In the genomic region with DNA sequence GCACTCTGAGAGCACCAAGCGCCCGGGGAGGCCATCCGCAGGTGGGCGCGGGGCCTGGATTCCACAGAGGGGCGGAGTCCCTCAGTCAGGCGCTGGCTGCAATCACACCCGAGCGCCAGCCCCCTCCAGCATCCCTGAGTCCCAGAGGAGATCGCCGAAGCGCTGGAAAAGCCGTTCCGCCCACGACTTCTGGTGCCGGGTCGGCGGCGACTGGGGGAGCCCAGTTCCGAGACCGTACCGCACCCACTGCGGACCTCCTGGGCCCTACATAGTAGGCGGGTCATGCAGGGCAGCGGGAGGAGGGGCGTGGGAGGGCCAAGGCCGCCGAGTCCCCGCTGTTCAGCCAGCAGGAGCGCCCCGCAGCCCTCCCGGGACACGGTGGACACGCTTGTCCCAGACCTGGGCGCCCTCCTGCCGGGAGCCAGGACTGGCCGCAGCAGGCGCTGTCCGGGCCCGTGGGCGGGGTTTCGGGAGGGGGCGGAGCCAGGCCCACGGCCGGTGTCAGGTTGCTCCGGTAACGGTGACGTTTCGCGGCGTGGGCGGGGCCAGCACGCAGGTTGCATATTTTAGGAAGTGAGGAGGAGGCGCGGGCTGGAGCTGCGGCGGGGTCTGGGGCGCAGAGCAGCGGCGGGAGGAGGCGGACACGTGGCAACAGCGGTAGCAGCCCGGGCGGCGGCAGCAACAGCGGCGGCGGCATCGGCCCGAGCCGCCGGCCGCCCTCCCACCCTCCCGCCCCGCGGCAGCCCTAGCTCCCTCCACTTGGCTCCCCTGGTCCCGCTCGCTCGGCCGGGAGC, we compare ENCODE assay signal across 8 cellular contexts. TPM values are rescaled to one million over a fixed set of nuclear protein-coding genes. Genes with fewer than 3 reads are reported as not detected.
DNase-seq lines count a peak whose midpoint lies in the region; ATAC-seq, FAIRE-seq and TF ChIP-seq lines count a peak whose summit lies in the region.

TSS of gene ATP1A1 (plus strand) at position 594 of the 794 bp plus-strand sequence. CDS start 268 bp downstream, outside the sequence.

- H3K4me1 ChIP-seq in right atrium auricular region, result peaks cover 0 to 48% of the 10 kb centered on the region in 2 donors

- ATAC-seq in GM18508 (IDR thresholded peaks at IDR 0.05; ENCODE audit: insufficient read depth, unreplicated experiment) (peak; percentile 41), HG02981 (IDR thresholded peaks at IDR 0.05; ENCODE audit: unreplicated experiment) (peak; percentile 63)

- peak within 1 kb of the TSS; percentile 90 for H3K4me3 ChIP-seq in right atrium auricular region

- DNase-seq in NCI-H1930 (lab: John Stamatoyannopoulos, UW) (peak; percentile 86 to 88), anterior cingulate cortex (lab: John Stamatoyannopoulos, UW) (peak; percentile 55 to 99 (median 91)), right atrium auricular region (ENCODE audit: low spot score) (peak; percentile 97), pulmonary artery endothelial cell (ENCODE audit: low read depth, low spot score) (peak; percentile 70), urothelium cell line (ENCODE audit: low spot score) (peak; percentile 98)

- TF ChIP-seq CTCF in right atrium auricular region (IDR thresholded peaks at IDR 0.05), result peak in 1 of 2 donors; percentile 46

- intact Hi-C loops in T-helper 2 cell treated with Interferon-gamma antibody and Interleukin-4, amounts not matched to agents 100 ng/mL and 5 ng/mL, for 36 hours (cut with micrococcal nuclease), result loop anchor here (1.0 to 10.0 kb wide), 9 partner anchors 45 to 1288 kb away; partner anchors contain the start of genes CD58, TENT5C and VANGL1

- H3K36me3 ChIP-seq in right atrium auricular region, result no peaks in the 10 kb centered on the region

- no peak for FAIRE-seq in urothelium cell line (lab: Jason Lieb, UNC)

- H3K27me3 ChIP-seq in right atrium auricular region, result no peaks in the 10 kb centered on the region

- H3K9me3 ChIP-seq in right atrium auricular region, result no peaks in the 10 kb centered on the region

- peak within 1 kb of the TSS; percentile 90 to 98 for H3K27ac ChIP-seq in right atrium auricular region

RNA-seq across cellular contexts. Expression of gene ATP1A1, which starts in this region (rescaled TPM):
- total RNA-seq in T-helper 2 cell treated with Interferon-gamma antibody and Interleukin-4, amounts not matched to agents 100 ng/mL and 5 ng/mL, for 36 hours, result 223 and 231 TPM in 2 replicates
- total RNA-seq in right atrium auricular region (100 to 1,000 TPM; 148 to 256 TPM), pulmonary artery endothelial cell (228 and 236 TPM in 2 replicates)

Comparison
In these comparisons a context has a peak if more than half of its experiments do, and no peak if none do; other contexts are left out.
1. Peak in every context shown above with its lines: DNase-seq, ATAC-seq, H3K4me3 ChIP-seq and H3K27ac ChIP-seq.